ENCODE assay signal across 7 cellular contexts in genomic region chr17:8289103-8289397, GRCh38. TPM values are rescaled to one million over a fixed set of nuclear protein-coding genes. Genes with fewer than 3 reads are reported as not detected.
DNase-seq lines count a peak whose midpoint lies in the region; ATAC-seq and TF ChIP-seq lines count a peak whose summit lies in the region.

No MANE protein-coding gene starts in this region.

- H3K27me3 ChIP-seq in mucosa of stomach (ENCODE audit: control insufficient read depth, insufficient read depth, low read length) = no peaks in the 10 kb centered on the region

- H3K4me3 Mint-ChIP-seq in chondrocyte (ENCODE audit: unreplicated experiment) = peak overlapping the region; percentile 93

- peak overlapping the region; percentile 87 for H3K4me3 ChIP-seq in mucosa of stomach (ENCODE audit: low read length)

- no peaks in the 10 kb centered on the region for H3K9me3 ChIP-seq in mucosa of stomach (ENCODE audit: control insufficient read depth, low read length)

- H3K9me3 Mint-ChIP-seq in chondrocyte (ENCODE audit: low read depth) = no peaks in the 10 kb centered on the region

- peaks cover 2% of the 10 kb centered on the region for H3K36me3 Mint-ChIP-seq in chondrocyte (ENCODE audit: low read depth)

- no peaks in the 10 kb centered on the region for H3K27me3 Mint-ChIP-seq in chondrocyte (ENCODE audit: low read depth)

- no peaks in the 10 kb centered on the region for H3K36me3 ChIP-seq in mucosa of stomach (ENCODE audit: control insufficient read depth, insufficient read depth, low read length)

- H3K4me1 ChIP-seq in mucosa of stomach (ENCODE audit: control insufficient read depth, insufficient read depth, low read length) = peaks cover 18% of the 10 kb centered on the region

- peak overlapping the region; percentile 96 for H3K27ac Mint-ChIP-seq in chondrocyte (ENCODE audit: unreplicated experiment)

- DNase-seq in NCI-H1105 treated with DMSO at 0.1 percent for 48 hours (lab: John Stamatoyannopoulos, UW) (peak; percentile 49), chondrocyte (ENCODE audit: low spot score) (no peak), RPMI8226 (no peak), NCI-H2171 treated with DMSO at 0.1 percent for 48 hours (lab: John Stamatoyannopoulos, UW) (no peak)
- DNase-seq in effector CD4-positive, alpha-beta T cell = no peak

- peak overlapping the region; percentile 89 for H3K9ac ChIP-seq in mucosa of stomach (ENCODE audit: low read length)

- peak; percentile 56 for ATAC-seq in GM19397 (IDR thresholded peaks at IDR 0.05; ENCODE audit: unreplicated experiment)

- peaks cover 26% of the 10 kb centered on the region for H3K4me1 Mint-ChIP-seq in chondrocyte (ENCODE audit: low read depth)

- no peak for TF ChIP-seq CTCF in chondrocyte (IDR thresholded peaks at IDR 0.05)

RNA-seq across cellular contexts. Expression of gene RANGRF, which starts 0.6 kb away (rescaled TPM):
- 19.8 to 24.5 TPM (median 21.2 TPM) in 3 replicates for total RNA-seq in chondrocyte

RNA-seq across cellular contexts. Expression of gene SLC25A35, which starts 6.2 kb away (rescaled TPM):
- total RNA-seq in chondrocyte = 4.2 to 8.4 TPM (median 5.5 TPM) in 3 replicates

RNA-seq across cellular contexts. Expression of gene ARHGEF15, which starts 21.0 kb away (rescaled TPM):
- not detected in 3 replicates for total RNA-seq in chondrocyte

RNA-seq across cellular contexts. Expression of gene PFAS, which starts 40.0 kb away (rescaled TPM):
- 30.2 to 52.1 TPM (median 32.7 TPM) in 3 replicates for total RNA-seq in chondrocyte

RNA-seq across cellular contexts. Expression of gene CTC1, which starts 41.2 kb away (rescaled TPM):
- 19.9 to 28.7 TPM (median 22.1 TPM) in 3 replicates for total RNA-seq in chondrocyte
